ENCODE assay signal across 8 cellular contexts in genomic region chr2:215793747-215794595, GRCh38.
DNase-seq lines count a peak whose midpoint lies in the region; ATAC-seq and TF ChIP-seq lines count a peak whose summit lies in the region.

No MANE protein-coding gene starts in this region.

- H3K27ac Mint-ChIP-seq in MCF 10A (ENCODE audit: low read depth, unreplicated experiment): peak overlapping the region; percentile 63
- no peak overlapping the region for H3K27ac Mint-ChIP-seq in stimulated activated memory B cell treated with anti-CD40 and anti-IgM and Interleukin-4, amounts not matched to agents 10 μg/mL and 1 μg/mL and 100 μg/mL, for 72 hours

- no TSS peak for BruUV-seq in MCF 10A (replicated peaks; lab: Mats Ljungman, UMichigan)

- H3K27me3 ChIP-seq in breast epithelium (no peaks in the 10 kb centered on the region), HL-60 (ENCODE audit: insufficient read depth, poor library complexity, severe bottlenecking) (no peaks in the 10 kb centered on the region), hepatocyte (no peaks in the 10 kb centered on the region)

- no peaks in the 10 kb centered on the region for H3K4me1 ChIP-seq in breast epithelium
- peaks cover 23% of the 10 kb centered on the region for H3K4me1 ChIP-seq in hepatocyte (ENCODE audit: insufficient read depth)

- no peaks in the 10 kb centered on the region for H3K36me3 Mint-ChIP-seq in MCF 10A (ENCODE audit: insufficient read depth, unreplicated experiment)
- no peaks in the 10 kb centered on the region for H3K36me3 Mint-ChIP-seq in stimulated activated memory B cell treated with anti-CD40 and anti-IgM and Interleukin-4, amounts not matched to agents 10 μg/mL and 1 μg/mL and 100 μg/mL, for 72 hours

- WGBS in hepatocyte (ENCODE audit: low lambda C conversion rate, missing lambda C conversion rate): 34% methylated on average over 3 of the region's 3 CpGs

- no peaks in the 10 kb centered on the region for H3K9me3 Mint-ChIP-seq in MCF 10A (ENCODE audit: unreplicated experiment)
- H3K9me3 Mint-ChIP-seq in stimulated activated memory B cell treated with anti-CD40 and anti-IgM and Interleukin-4, amounts not matched to agents 10 μg/mL and 1 μg/mL and 100 μg/mL, for 72 hours: no peaks in the 10 kb centered on the region

- H3K4me3 Mint-ChIP-seq in MCF 10A (ENCODE audit: unreplicated experiment): no peak overlapping the region
- H3K4me3 Mint-ChIP-seq in stimulated activated memory B cell treated with anti-CD40 and anti-IgM and Interleukin-4, amounts not matched to agents 10 μg/mL and 1 μg/mL and 100 μg/mL, for 72 hours: no peak overlapping the region

- no peak for TF ChIP-seq POLR2A in breast epithelium (IDR thresholded peaks at IDR 0.05)

- H3K4me1 Mint-ChIP-seq in MCF 10A (ENCODE audit: insufficient read depth, unreplicated experiment): peaks cover 22% of the 10 kb centered on the region
- no peaks in the 10 kb centered on the region for H3K4me1 Mint-ChIP-seq in stimulated activated memory B cell treated with anti-CD40 and anti-IgM and Interleukin-4, amounts not matched to agents 10 μg/mL and 1 μg/mL and 100 μg/mL, for 72 hours

- CTCF ChIA-PET in MCF 10A (lab: Yijun Ruan, JAX): interaction anchor here (0.6 to 0.8 kb wide), 2 partner anchors 56 to 305 kb away, joined by 3 read pairs; no protein-coding TSS in a partner anchor

- POLR2A ChIA-PET in MCF 10A (lab: Yijun Ruan, JAX): interaction anchor here (0.6 to 1.0 kb wide), 4 partner anchors 17 to 143 kb away, joined by 3 to 4 read pairs (median 3); no protein-coding TSS in a partner anchor

- H3K9me3 ChIP-seq in breast epithelium (no peaks in the 10 kb centered on the region), hepatocyte (ENCODE audit: low read depth) (no peaks in the 10 kb centered on the region)

- TF ChIP-seq CTCF in MCF 10A (IDR thresholded peaks at IDR 0.05; ENCODE audit: unreplicated experiment): no peak
- TF ChIP-seq CTCF in breast epithelium (IDR thresholded peaks at IDR 0.05): no peak
- no peak for TF ChIP-seq CTCF in HL-60 (IDR thresholded peaks at IDR 0.05; ENCODE audit: insufficient read depth, low read length)
- TF ChIP-seq CTCF in VCaP (conservative IDR thresholded peaks at IDR 0.05): no peak
- no peak for TF ChIP-seq CTCF in hepatocyte (IDR thresholded peaks at IDR 0.05; ENCODE audit: poor library complexity)

- H4K20me1 ChIP-seq in hepatocyte (ENCODE audit: insufficient read depth, poor library complexity, severe bottlenecking): no peaks in the 10 kb centered on the region

- intact Hi-C loops in MCF 10A (cut with micrococcal nuclease) (no loop called here), breast epithelium (cut with DNase I; ENCODE audit: low total_unique reads) (no loop called here)

- DNase-seq in MCF 10A (ENCODE audit: unreplicated experiment) (peak; percentile 93), breast epithelium (ENCODE audit: low spot score in 2 of 2) (no peak), HL-60 (ENCODE audit: low read depth in 1 of 2, low spot score in 1 of 2) (peak; percentile 64 to 90), hepatocyte (ENCODE audit: low spot score) (peak; percentile 68), SHP77 treated with DMSO at 0.1 percent for 48 hours (lab: John Stamatoyannopoulos, UW) (no peak)

- no peak overlapping the region for H3K27ac ChIP-seq in breast epithelium
- peak overlapping the region; percentile 68 for H3K27ac ChIP-seq in HL-60 (replicated peaks)
- peak overlapping the region; percentile 27; the same call in 1 of the 2 replicates for H3K27ac ChIP-seq in VCaP
- peak overlapping the region; percentile 79 for H3K27ac ChIP-seq in hepatocyte

- H3K9me2 ChIP-seq in hepatocyte (replicated peaks; ENCODE audit: insufficient read depth): no peaks in the 10 kb centered on the region

- H3K36me3 ChIP-seq in breast epithelium (no peaks in the 10 kb centered on the region), hepatocyte (replicated peaks; ENCODE audit: insufficient read depth, low read depth) (no peaks in the 10 kb centered on the region)

- peak overlapping the region; percentile 20 for H2AFZ ChIP-seq in hepatocyte

- H3K79me2 ChIP-seq in hepatocyte: no peaks in the 10 kb centered on the region

- peak; percentile 44 for ATAC-seq in stimulated activated memory B cell treated with anti-CD40 and anti-IgM and Interleukin-4, amounts not matched to agents 10 μg/mL and 1 μg/mL and 100 μg/mL, for 72 hours
- ATAC-seq in GM18517 (IDR thresholded peaks at IDR 0.05; ENCODE audit: unreplicated experiment): no peak

- H3K27me3 Mint-ChIP-seq in MCF 10A (ENCODE audit: insufficient read depth, unreplicated experiment): no peaks in the 10 kb centered on the region
- H3K27me3 Mint-ChIP-seq in stimulated activated memory B cell treated with anti-CD40 and anti-IgM and Interleukin-4, amounts not matched to agents 10 μg/mL and 1 μg/mL and 100 μg/mL, for 72 hours: peaks cover 19% of the 10 kb centered on the region

- H3K4me3 ChIP-seq in breast epithelium: no peak overlapping the region
- no peak overlapping the region for H3K4me3 ChIP-seq in HL-60 (replicated peaks; ENCODE audit: insufficient read depth, low read length)
- H3K4me3 ChIP-seq in hepatocyte: no peak overlapping the region

- H3K4me2 ChIP-seq in hepatocyte: no peak overlapping the region

Comparison
In these comparisons a context has a peak if more than half of its experiments do, and no peak if none do; other contexts are left out.
1. DNase-seq: peak in MCF 10A (single experiment), HL-60 (2 of 2) and hepatocyte (single experiment); none in breast epithelium (0 of 2) and SHP77 treated with DMSO at 0.1 percent for 48 hours (single experiment).
2. H3K27ac ChIP-seq: peak in HL-60 (single experiment), VCaP (single experiment) and hepatocyte (single experiment); none in breast epithelium (0 of 2).